32 cellular contexts compared by ENCODE assay signal in the genomic region with DNA sequence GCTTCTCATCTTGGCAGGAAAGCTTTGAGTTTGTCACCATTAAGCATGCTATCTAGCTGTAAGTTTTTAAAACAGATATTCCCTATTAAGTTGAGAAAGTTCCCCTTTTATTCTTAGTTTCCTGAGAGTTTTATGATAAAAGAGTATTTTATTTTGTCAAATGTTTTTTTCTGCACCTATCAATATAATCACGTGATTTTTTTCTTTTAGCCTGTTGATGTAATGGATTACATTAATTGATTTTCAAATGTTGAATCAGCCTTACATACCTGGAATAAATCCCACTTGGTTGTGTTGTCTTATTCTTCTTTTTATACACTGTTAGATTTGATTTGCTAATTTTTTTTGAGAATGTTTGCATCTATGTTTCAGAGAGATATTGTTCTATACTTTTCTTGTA.
DNase-seq lines count a peak whose midpoint lies in the region; ATAC-seq, FAIRE-seq and TF ChIP-seq lines count a peak whose summit lies in the region.
"Had no signal": no experiment of that assay in that cellular context is flagged by ENCODE, and none has a peak within 500 bp of the region (broad histone marks: within the 10 kb centered on the region; RNA-seq: fewer than 3 reads in every experiment).

No MANE protein-coding gene starts in this region.

- intact Hi-C loops in HepG2 (cut with micrococcal nuclease; ENCODE audit: unreplicated experiment) = no loop called here
- intact Hi-C loops in right lobe of liver (cut with DNase I) = no loop called here
- intact Hi-C loops in K562 (cut with micrococcal nuclease) = no loop called here
- intact Hi-C loops in pancreas (cut with DNase I) = no loop called here
- intact Hi-C loops in dorsolateral prefrontal cortex (cut with DNase I) = no loop called here

- POLR2A ChIA-PET in HepG2 (lab: Yijun Ruan, JAX) = no interaction called here
- POLR2A ChIA-PET in K562 (lab: Yijun Ruan, JAX) = no interaction called here

- H3K36me3 ChIP-seq in HepG2 (replicated peaks in 1 of 2; ENCODE audit: control insufficient read depth in 1 of 2, insufficient read depth in 2 of 2, low read length in 2 of 2) (no peaks in the 10 kb centered on the region), right lobe of liver (no peaks in the 10 kb centered on the region), K562 (ENCODE audit: control insufficient read depth, insufficient read depth, low read length) (no peaks in the 10 kb centered on the region), pancreas (no peaks in the 10 kb centered on the region)
- H3K36me3 ChIP-seq: BE2C; BLaER1; BLaER1 treated with 17β-estradiol and CSF1 and Interleukin-3, amounts not matched to agents 10 nM and 100 nM had no signal

- no peak for TF ChIP-seq CTCF in HepG2 (CRISPR knock-in tag; IDR thresholded peaks at IDR 0.05)
- TF ChIP-seq CTCF in right lobe of liver (IDR thresholded peaks at IDR 0.05) = no peak
- no peak for TF ChIP-seq CTCF in K562 (IDR thresholded peaks at IDR 0.05 in 2 of 3, conservative IDR thresholded peaks at IDR 0.05 in 1 of 3; ENCODE audit: insufficient read depth in 2 of 3, low read depth in 1 of 3, low read length in 3 of 3)
- TF ChIP-seq CTCF in pancreas (IDR thresholded peaks at IDR 0.05) = no peak
- no peak for TF ChIP-seq CTCF in dorsolateral prefrontal cortex (IDR thresholded peaks at IDR 0.05 in 54 of 56, conservative IDR thresholded peaks at IDR 0.05 in 2 of 56; ENCODE audit: low read depth in 1 of 56, partially characterized antibody in 56 of 56)

- H3K79me2 ChIP-seq in HepG2 (ENCODE audit: insufficient read depth, low read length) (no peaks in the 10 kb centered on the region), K562 (ENCODE audit: control insufficient read depth, insufficient read depth, low read length) (no peaks in the 10 kb centered on the region)

- ATAC-seq in HepG2 (no peak), right lobe of liver (no peak), K562 (no peak), pancreas (no peak), GM18858 (IDR thresholded peaks at IDR 0.05; ENCODE audit: unreplicated experiment) (no peak)
- ATAC-seq: A549; CD8-positive, alpha-beta T cell had no signal

- H2AFZ ChIP-seq in HepG2 (ENCODE audit: low read length) (no peak overlapping the region), K562 (ENCODE audit: low read depth, low read length) (no peak overlapping the region)

- WGBS in HepG2 (ENCODE audit: low lambda C conversion rate) = 3% methylated on average over 1 of the region's 1 CpG
- 69% methylated on average over 1 of the region's 1 CpG for WGBS in right lobe of liver (ENCODE audit: insufficient coverage, low coverage, low lambda C conversion rate, missing lambda C conversion rate)
- 0% methylated on average over 1 of the region's 1 CpG for WGBS in K562 (ENCODE audit: insufficient coverage, low coverage, missing lambda C conversion rate)
- 51 to 53% methylated on average over 1 of the region's 1 CpG for WGBS in pancreas, 2 donors

- H3K9ac ChIP-seq in HepG2 (ENCODE audit: insufficient read depth, low read depth, low read length) = no peak overlapping the region
- no peak overlapping the region for H3K9ac ChIP-seq in K562 (ENCODE audit: insufficient read depth in 1 of 2, low read depth in 2 of 2, low read length in 2 of 2)
- H3K9ac ChIP-seq: BLaER1; BLaER1 treated with 17β-estradiol and CSF1 and Interleukin-3, amounts not matched to agents 10 nM and 100 nM had no signal

- DNase-seq in HepG2 (ENCODE audit: low spot score) (no peak), right lobe of liver (no peak), K562 (ENCODE audit: extremely low read depth in 1 of 4, low spot score in 3 of 4) (no peak), pancreas (no peak), dorsolateral prefrontal cortex (no peak)
- DNase-seq: 8988T; ACHN; AML-193; BE2C; C1 segment of cervical spinal cord; Caco-2; Calu3; CD4-positive, alpha-beta memory T cell; CD4-positive, alpha-beta T cell; CD4-positive, CD25-positive, alpha-beta regulatory T cell; CD8-positive, alpha-beta memory T cell; CD8-positive, alpha-beta T cell; COR-L47; DMS 273 treated with DMSO at 0.1 percent for 48 hours; DMS153; DMS53; DMS79; DMS79 treated with DMSO at 0.1 percent for 48 hours; DND-41; EL had no signal

- BruUV-seq in HepG2 (replicated peaks; lab: Mats Ljungman, UMichigan) = no TSS peak
- BruUV-seq in K562 (replicated peaks; lab: Mats Ljungman, UMichigan) = no TSS peak

- FAIRE-seq in HepG2 (lab: Jason Lieb, UNC) (no peak), K562 (lab: Jason Lieb, UNC) (no peak), pancreas (lab: Jason Lieb, UNC) (peak; percentile 45)
- FAIRE-seq: A549, D721Med had no signal

- in situ Hi-C loops in HepG2 (cut with HindIII; ENCODE audit: extremely low pct_ligation_motif_present, low pct_unique_long_range_greater_than_20kb) (no loop called here), K562 (cut with MboI) (no loop called here)

- no peaks in the 10 kb centered on the region for H3K9me1 ChIP-seq in K562 (ENCODE audit: control insufficient read depth, insufficient read depth, low read length)

- H4K20me1 ChIP-seq in HepG2 (ENCODE audit: insufficient read depth, low read length) (no peaks in the 10 kb centered on the region), K562 (replicated peaks; ENCODE audit: control insufficient read depth, insufficient read depth, low read length) (no peaks in the 10 kb centered on the region)
- H4K20me1 ChIP-seq: BLaER1; BLaER1 treated with 17β-estradiol and CSF1 and Interleukin-3, amounts not matched to agents 10 nM and 100 nM had no signal

- H3K27me3 ChIP-seq in HepG2 (ENCODE audit: control insufficient read depth in 1 of 2, insufficient read depth in 2 of 2, low read length in 2 of 2) = no peaks in the 10 kb centered on the region
- H3K27me3 ChIP-seq in right lobe of liver = no peaks in the 10 kb centered on the region
- no peaks in the 10 kb centered on the region for H3K27me3 ChIP-seq in K562 (ENCODE audit: control insufficient read depth in 2 of 2, insufficient read depth in 2 of 2, low read length in 2 of 2)
- H3K27me3 ChIP-seq in pancreas = no peaks in the 10 kb centered on the region
- no peaks in the 10 kb centered on the region for H3K27me3 ChIP-seq in dorsolateral prefrontal cortex
- H3K27me3 ChIP-seq: BE2C; BLaER1; BLaER1 treated with 17β-estradiol and CSF1 and Interleukin-3, amounts not matched to agents 10 nM and 100 nM had no signal

- TF ChIP-seq EP300 in HepG2 (IDR thresholded peaks at IDR 0.05; ENCODE audit: low read depth in 2 of 2, low read length in 2 of 2) (no peak), HepG2 (CRISPR knock-in tag; IDR thresholded peaks at IDR 0.05; ENCODE audit: borderline replicate concordance) (no peak), K562 (IDR thresholded peaks at IDR 0.05; ENCODE audit: low read length) (no peak)

- TF ChIP-seq POLR2A in HepG2 (IDR thresholded peaks at IDR 0.05; ENCODE audit: insufficient read depth in 1 of 2, low read depth in 2 of 2, low read length in 2 of 2) (no peak), right lobe of liver (IDR thresholded peaks at IDR 0.05) (no peak), K562 (conservative IDR thresholded peaks at IDR 0.05) (no peak)

- H3K4me1 ChIP-seq in HepG2 (ENCODE audit: insufficient read depth, low read length) (no peaks in the 10 kb centered on the region), right lobe of liver (no peaks in the 10 kb centered on the region), K562 (replicated peaks in 1 of 2; ENCODE audit: control insufficient read depth in 2 of 2, insufficient read depth in 2 of 2, low read length in 2 of 2) (no peaks in the 10 kb centered on the region), pancreas (no peaks in the 10 kb centered on the region)
- H3K4me1 ChIP-seq: A549; BE2C; BLaER1; BLaER1 treated with 17β-estradiol and CSF1 and Interleukin-3, amounts not matched to agents 10 nM and 100 nM; Caco-2 had no signal

- H3K4me2 ChIP-seq in HepG2 (ENCODE audit: low read depth, low read length) = no peak overlapping the region
- no peak overlapping the region for H3K4me2 ChIP-seq in K562 (ENCODE audit: insufficient read depth, low read length)
- H3K4me2 ChIP-seq: A549; BLaER1; BLaER1 treated with 17β-estradiol and CSF1 and Interleukin-3, amounts not matched to agents 10 nM and 100 nM had no signal

- H3K4me3 ChIP-seq in HepG2 (replicated peaks in 1 of 3; ENCODE audit: insufficient read depth in 1 of 3, low read depth in 2 of 3, low read length in 3 of 3) (no peak overlapping the region), right lobe of liver (no peak overlapping the region), K562 (no peak overlapping the region), pancreas (no peak overlapping the region), dorsolateral prefrontal cortex (no peak overlapping the region)
- H3K4me3 ChIP-seq: A549; BLaER1; BLaER1 treated with 17β-estradiol and CSF1 and Interleukin-3, amounts not matched to agents 10 nM and 100 nM had no signal

- H3K27ac ChIP-seq in HepG2 (ENCODE audit: extremely low read length, insufficient read depth, low read length) = no peak overlapping the region
- no peak overlapping the region for H3K27ac ChIP-seq in right lobe of liver
- no peak overlapping the region for H3K27ac ChIP-seq in K562 (ENCODE audit: extremely low read depth, low read depth, low read length)
- no peak overlapping the region for H3K27ac ChIP-seq in pancreas
- no peak overlapping the region for H3K27ac ChIP-seq in dorsolateral prefrontal cortex
- H3K27ac ChIP-seq: 22Rv1; A549; BLaER1; BLaER1 treated with 17β-estradiol and CSF1 and Interleukin-3, amounts not matched to agents 10 nM and 100 nM; C4-2B had no signal

- TF ChIP-seq RAD21 in HepG2 (CRISPR knock-in tag; IDR thresholded peaks at IDR 0.05) = no peak
- TF ChIP-seq RAD21 in K562 (CRISPR knock-in tag; conservative IDR thresholded peaks at IDR 0.05 in 1 of 2, IDR thresholded peaks at IDR 0.05 in 1 of 2) = no peak

- H3K9me3 ChIP-seq in HepG2 (ENCODE audit: low read length) (peaks cover 20% of the 10 kb centered on the region), right lobe of liver (no peaks in the 10 kb centered on the region), K562 (replicated peaks; ENCODE audit: control insufficient read depth, insufficient read depth, low read depth, low read length) (no peaks in the 10 kb centered on the region), pancreas (peaks cover 0 to 4% (median 0%) of the 10 kb centered on the region in 4 donors)
- H3K9me3 ChIP-seq: A549, BE2C had no signal

- CTCF ChIA-PET in HepG2 (lab: Yijun Ruan, JAX; ENCODE audit: low intra/inter-chr PET ratio, low total read pairs) (no interaction called here), K562 (lab: Yijun Ruan, JAX; ENCODE audit: low intra/inter-chr PET ratio) (no interaction called here)

TF ChIP-seq in K562, 482 proteins besides CTCF, POLR2A, EP300 and RAD21 (continues in another document):
- TF ChIP-seq POLR3A (IDR thresholded peaks at IDR 0.05; ENCODE audit: borderline replicate concordance, extremely low read depth, insufficient read depth, insufficient read length) = no peak
